Comparison of ENCODE assay signal across 15 cellular contexts in genomic region chr7:155291729-155292128, GRCh38. TPM values are rescaled to one million over a fixed set of nuclear protein-coding genes. Genes with fewer than 3 reads are reported as not detected.
DNase-seq lines count a peak whose midpoint lies in the region; ATAC-seq and TF ChIP-seq lines count a peak whose summit lies in the region.
"Had no signal": no experiment of that assay in that cellular context is flagged by ENCODE, and none has a peak within 500 bp of the region (broad histone marks: within the 10 kb centered on the region; RNA-seq: fewer than 3 reads in every experiment).

No MANE protein-coding gene starts in this region.

- CTCF ChIA-PET in CD8-positive, alpha-beta memory T cell (lab: Charles Lee) = interaction anchor here (2.0 kb wide), 1 partner anchor 53 kb away, joined by 5 read pairs; no protein-coding TSS in a partner anchor
- CTCF ChIA-PET in HCT116 (lab: Charles Lee) = interaction anchor here (1.1 kb wide), 1 partner anchor 105 kb away, joined by 3 read pairs; no protein-coding TSS in a partner anchor

- POLR2A ChIA-PET in CD8-positive, alpha-beta memory T cell (lab: Charles Lee) = no interaction called here
- POLR2A ChIA-PET in HCT116 (lab: Charles Lee) = no interaction called here

- H3K4me3 ChIP-seq in CD8-positive, alpha-beta memory T cell (ENCODE audit: low read length) = no peak overlapping the region
- H3K4me3 ChIP-seq in HCT116 (replicated peaks in 1 of 2; ENCODE audit: low read depth in 1 of 2, low read length in 2 of 2) = no peak overlapping the region
- H3K4me3 ChIP-seq in hepatocyte = no peak overlapping the region
- no peak overlapping the region for H3K4me3 ChIP-seq in effector memory CD4-positive, alpha-beta T cell (ENCODE audit: insufficient read depth, low read depth, low read length, poor library complexity, severe bottlenecking)
- no peak overlapping the region for H3K4me3 ChIP-seq in spleen
- H3K4me3 ChIP-seq: GM23248, HAP-1 had no signal

- peaks cover 0 to 2% (median 0%) of the 10 kb centered on the region in 3 donors for H3K36me3 Mint-ChIP-seq in CD8-positive, alpha-beta memory T cell
- no peaks in the 10 kb centered on the region for H3K36me3 Mint-ChIP-seq in stimulated activated memory B cell treated with anti-CD40 and anti-IgM and Interleukin-4, amounts not matched to agents 10 μg/mL and 1 μg/mL and 100 μg/mL, for 72 hours

- TF ChIP-seq CTCF in HCT116 (IDR thresholded peaks at IDR 0.05 in 2 of 3, conservative IDR thresholded peaks at IDR 0.05 in 1 of 3; ENCODE audit: borderline replicate concordance in 1 of 3, insufficient read depth in 1 of 3, low read depth in 2 of 3, low read length in 2 of 3) (no peak), hepatocyte (IDR thresholded peaks at IDR 0.05; ENCODE audit: poor library complexity) (no peak), spleen (IDR thresholded peaks at IDR 0.05 in 8 of 11, conservative IDR thresholded peaks at IDR 0.05 in 3 of 11) (no peak)

- no peak for ATAC-seq in HCT116
- no peak for ATAC-seq in stimulated activated memory B cell treated with anti-CD40 and anti-IgM and Interleukin-4, amounts not matched to agents 10 μg/mL and 1 μg/mL and 100 μg/mL, for 72 hours
- ATAC-seq in HG03565 (IDR thresholded peaks at IDR 0.05; ENCODE audit: unreplicated experiment) = no peak
- ATAC-seq: Right ventricle myocardium inferior had no signal

- H3K27me3 Mint-ChIP-seq in CD8-positive, alpha-beta memory T cell = peaks cover 5 to 9% of the 10 kb centered on the region in 2 donors
- H3K27me3 Mint-ChIP-seq in stimulated activated memory B cell treated with anti-CD40 and anti-IgM and Interleukin-4, amounts not matched to agents 10 μg/mL and 1 μg/mL and 100 μg/mL, for 72 hours = peaks cover 6% of the 10 kb centered on the region

- H2AFZ ChIP-seq in HCT116 (ENCODE audit: low read depth, low read length, poor library complexity, severe bottlenecking) = no peak overlapping the region
- no peak overlapping the region for H2AFZ ChIP-seq in hepatocyte
- H2AFZ ChIP-seq: GM23248 had no signal

- no peaks in the 10 kb centered on the region for H3K79me2 ChIP-seq in HCT116 (ENCODE audit: insufficient read depth, low read length)
- H3K79me2 ChIP-seq in hepatocyte = no peaks in the 10 kb centered on the region

- H3K4me2 ChIP-seq in HCT116 (ENCODE audit: low read length) (peak overlapping the region; percentile 61), hepatocyte (no peak overlapping the region)

- intact Hi-C loops in HCT116 (cut with micrococcal nuclease) = no loop called here
- intact Hi-C loops in spleen (cut with DNase I; ENCODE audit: low total_unique reads) = no loop called here

- peaks cover 8 to 25% (median 14%) of the 10 kb centered on the region in 3 donors for H3K4me1 Mint-ChIP-seq in CD8-positive, alpha-beta memory T cell
- H3K4me1 Mint-ChIP-seq in stimulated activated memory B cell treated with anti-CD40 and anti-IgM and Interleukin-4, amounts not matched to agents 10 μg/mL and 1 μg/mL and 100 μg/mL, for 72 hours = peaks cover 27% of the 10 kb centered on the region

- no peaks in the 10 kb centered on the region for H3K9me3 ChIP-seq in CD8-positive, alpha-beta memory T cell (ENCODE audit: low read length)
- H3K9me3 ChIP-seq in HCT116 (ENCODE audit: control insufficient read depth in 1 of 2, insufficient read depth in 1 of 2, low read depth in 1 of 2, low read length in 2 of 2) = no peaks in the 10 kb centered on the region
- H3K9me3 ChIP-seq in hepatocyte (ENCODE audit: low read depth) = no peaks in the 10 kb centered on the region
- no peaks in the 10 kb centered on the region for H3K9me3 ChIP-seq in effector memory CD4-positive, alpha-beta T cell (ENCODE audit: control insufficient read depth, low read length)
- no peaks in the 10 kb centered on the region for H3K9me3 ChIP-seq in spleen

- no peak for TF ChIP-seq RAD21 in HCT116 (IDR thresholded peaks at IDR 0.05; ENCODE audit: low read depth)

- H3K9me2 ChIP-seq in HCT116 (ENCODE audit: insufficient read depth) (no peaks in the 10 kb centered on the region), hepatocyte (replicated peaks; ENCODE audit: insufficient read depth) (no peaks in the 10 kb centered on the region)

- no peak overlapping the region for H3K4me3 Mint-ChIP-seq in CD8-positive, alpha-beta memory T cell
- H3K4me3 Mint-ChIP-seq in stimulated activated memory B cell treated with anti-CD40 and anti-IgM and Interleukin-4, amounts not matched to agents 10 μg/mL and 1 μg/mL and 100 μg/mL, for 72 hours = no peak overlapping the region

- H4K20me1 ChIP-seq in HCT116 (ENCODE audit: insufficient read depth) (no peaks in the 10 kb centered on the region), hepatocyte (ENCODE audit: insufficient read depth, poor library complexity, severe bottlenecking) (no peaks in the 10 kb centered on the region)

- no peak for TF ChIP-seq POLR2A in HCT116 (IDR thresholded peaks at IDR 0.05; ENCODE audit: borderline replicate concordance, extremely low read depth, insufficient read depth, insufficient read length)
- TF ChIP-seq POLR2A in spleen (IDR thresholded peaks at IDR 0.05) = no peak

- no peaks in the 10 kb centered on the region for H3K36me3 ChIP-seq in CD8-positive, alpha-beta memory T cell (ENCODE audit: insufficient read depth, low read length)
- no peaks in the 10 kb centered on the region for H3K36me3 ChIP-seq in HCT116 (ENCODE audit: control insufficient read depth in 1 of 2, insufficient read depth in 2 of 2, low read length in 2 of 2)
- H3K36me3 ChIP-seq in hepatocyte (replicated peaks; ENCODE audit: insufficient read depth, low read depth) = no peaks in the 10 kb centered on the region
- H3K36me3 ChIP-seq in effector memory CD4-positive, alpha-beta T cell (ENCODE audit: control insufficient read depth, insufficient read depth, low read length) = no peaks in the 10 kb centered on the region
- no peaks in the 10 kb centered on the region for H3K36me3 ChIP-seq in spleen
- H3K36me3 ChIP-seq: HAP-1 had no signal

- BruUV-seq in HCT116 (replicated peaks; lab: Mats Ljungman, UMichigan) = no TSS peak

- H3K27ac ChIP-seq in CD8-positive, alpha-beta memory T cell (ENCODE audit: low read depth, low read length) = peak overlapping the region; percentile 20
- no peak overlapping the region for H3K27ac ChIP-seq in HCT116 (ENCODE audit: low read depth, low read length)
- H3K27ac ChIP-seq in hepatocyte = peak overlapping the region; percentile 60
- no peak overlapping the region for H3K27ac ChIP-seq in effector memory CD4-positive, alpha-beta T cell (ENCODE audit: insufficient read depth, low read length, poor library complexity, severe bottlenecking)
- no peak overlapping the region for H3K27ac ChIP-seq in spleen
- H3K27ac ChIP-seq: GM23248 had no signal

- no peak overlapping the region for H3K27ac Mint-ChIP-seq in CD8-positive, alpha-beta memory T cell
- H3K27ac Mint-ChIP-seq in stimulated activated memory B cell treated with anti-CD40 and anti-IgM and Interleukin-4, amounts not matched to agents 10 μg/mL and 1 μg/mL and 100 μg/mL, for 72 hours = peak overlapping the region; percentile 12

- 90% methylated on average over 5 of the region's 5 CpGs for WGBS in hepatocyte (ENCODE audit: low lambda C conversion rate, missing lambda C conversion rate)
- 66 to 79% (median 74%) methylated on average over 5 of the region's 5 CpGs for WGBS in spleen, 5 donors

- H3K9ac ChIP-seq in HCT116 (ENCODE audit: low read length) = no peak overlapping the region
- H3K9ac ChIP-seq: GM23248 had no signal

- RAD21 ChIA-PET in HCT116 (lab: Charles Lee; ENCODE audit: low non-redundant PET in 1 of 2, low total read pairs in 2 of 2, uncharacterized antibody in 2 of 2, unreplicated experiment in 2 of 2) = no interaction called here

- no peaks in the 10 kb centered on the region for H3K27me3 ChIP-seq in CD8-positive, alpha-beta memory T cell (ENCODE audit: insufficient read depth, low read length, poor library complexity, severe bottlenecking)
- no peaks in the 10 kb centered on the region for H3K27me3 ChIP-seq in HCT116 (ENCODE audit: insufficient read depth, low read length)
- no peaks in the 10 kb centered on the region for H3K27me3 ChIP-seq in hepatocyte
- H3K27me3 ChIP-seq in effector memory CD4-positive, alpha-beta T cell (replicated peaks; ENCODE audit: control insufficient read depth, insufficient read depth, low read length, poor library complexity, severe bottlenecking) = no peaks in the 10 kb centered on the region
- peaks cover 0 to 3% (median 0%) of the 10 kb centered on the region in 7 donors for H3K27me3 ChIP-seq in spleen (replicated peaks in 1 of 7)

- H3K4me1 ChIP-seq in CD8-positive, alpha-beta memory T cell (ENCODE audit: insufficient read depth, low read length) = peaks cover 7% of the 10 kb centered on the region
- H3K4me1 ChIP-seq in HCT116 (ENCODE audit: control insufficient read depth in 1 of 2, insufficient read depth in 2 of 2, low read length in 2 of 2) (peaks cover 25 to 38% of the 10 kb centered on the region in 2 experiments), hepatocyte (ENCODE audit: insufficient read depth) (peaks cover under 1% of the 10 kb centered on the region), spleen (peaks cover 0 to 28% (median 6%) of the 10 kb centered on the region in 6 donors)
- peaks cover 4% of the 10 kb centered on the region for H3K4me1 ChIP-seq in effector memory CD4-positive, alpha-beta T cell (ENCODE audit: control insufficient read depth, insufficient read depth, low read length, poor library complexity, severe bottlenecking)
- H3K4me1 ChIP-seq: HAP-1 had no signal

- no peak for DNase-seq in CD8-positive, alpha-beta memory T cell
- no peak for DNase-seq in HCT116 (ENCODE audit: low read depth, low spot score)
- DNase-seq in hepatocyte (ENCODE audit: low spot score) = no peak
- DNase-seq in effector memory CD4-positive, alpha-beta T cell = no peak
- DNase-seq in spleen = no peak
- DNase-seq: MM.1S, NCI-H1105 treated with DMSO at 0.1 percent for 48 hours, NCI-H1694, NCI-H510A, NCI-H748 treated with DMSO at 0.1 percent for 48 hours had no signal

- no peaks in the 10 kb centered on the region for H3K9me3 Mint-ChIP-seq in CD8-positive, alpha-beta memory T cell
- peaks cover 3% of the 10 kb centered on the region for H3K9me3 Mint-ChIP-seq in stimulated activated memory B cell treated with anti-CD40 and anti-IgM and Interleukin-4, amounts not matched to agents 10 μg/mL and 1 μg/mL and 100 μg/mL, for 72 hours

RNA-seq across cellular contexts. Expression of gene INSIG1, which starts 5.9 kb away (rescaled TPM):
- 10 to 100 TPM; 25.0 to 27.3 TPM for total RNA-seq in CD8-positive, alpha-beta memory T cell
- polyA plus RNA-seq in CD8-positive, alpha-beta memory T cell = 29.5 TPM
- 54.7 TPM for total RNA-seq in HCT116 (2021; ENCODE audit: unreplicated experiment)
- polyA plus RNA-seq in HCT116 (2012) = 38.7 and 45.5 TPM in 2 replicates
- total RNA-seq in hepatocyte = 305 and 326 TPM in 2 replicates
- polyA plus RNA-seq in hepatocyte = 152 and 196 TPM in 2 replicates
- 10 to 100 TPM; 26.2 to 61.8 (median 31.6) TPM for total RNA-seq in spleen
- 10 to 100 TPM; 15.8 to 20.5 (median 18.6) TPM for polyA plus RNA-seq in spleen

Comparison
In these comparisons a context has a peak if more than half of its experiments do, and no peak if none do; other contexts are left out.
1. H3K27ac ChIP-seq: peak in CD8-positive, alpha-beta memory T cell (single experiment) and hepatocyte (single experiment); none in HCT116 (single experiment), effector memory CD4-positive, alpha-beta T cell (single experiment) and spleen (0 of 8).